In the genomic region with DNA sequence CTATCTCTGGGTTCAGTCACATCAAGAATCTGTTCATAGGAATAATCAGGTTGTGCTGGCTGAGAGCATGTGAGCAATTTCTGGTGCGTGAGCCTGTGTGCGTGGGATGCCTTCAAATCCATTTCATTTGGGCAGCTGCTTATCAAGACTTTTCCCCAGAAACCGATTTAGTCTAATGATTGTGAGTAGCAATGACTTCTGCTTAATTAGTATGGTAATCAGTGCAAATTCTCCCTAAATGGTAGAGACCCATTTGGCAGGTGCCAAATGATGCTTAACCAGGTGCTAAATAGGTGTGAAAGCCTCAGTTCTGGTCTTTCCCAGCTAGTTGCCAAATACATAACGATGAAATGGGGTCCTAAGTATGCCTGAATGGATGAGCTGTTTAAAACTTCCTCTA, we compare ENCODE assay signal across 29 cellular contexts.
"Had no signal": no experiment of that assay in that cellular context is flagged by ENCODE, and none has a peak within 500 bp of the region (broad histone marks: within the 10 kb centered on the region; RNA-seq: fewer than 3 reads in every experiment).

No MANE protein-coding gene starts in this region.

- H3K9me3 Mint-ChIP-seq: natural killer cell; nephron; neural progenitor cell; stimulated activated memory B cell treated with anti-CD40 and anti-IgM and Interleukin-4, amounts not matched to agents 10 μg/mL and 1 μg/mL and 100 μg/mL, for 72 hours; stimulated activated naive CD8-positive, alpha-beta T cell treated with anti-CD3 and anti-CD28 coated beads, Interleukin-15, amount 100 ng/mL, for 72 hours; type B pancreatic cell had no signal

- H3K36me3 ChIP-seq: neural progenitor cell, ovary, right lobe of liver, sigmoid colon, suprapubic skin, tibial artery, transverse colon, upper lobe of right lung, vagina had no signal

- H3K27me3 Mint-ChIP-seq: progenitor cell of endocrine pancreas; stimulated activated memory B cell treated with anti-CD40 and anti-IgM and Interleukin-4, amounts not matched to agents 10 μg/mL and 1 μg/mL and 100 μg/mL, for 72 hours had no signal

- H3K27ac Mint-ChIP-seq: naive thymus-derived CD4-positive, alpha-beta T cell; natural killer cell; nephron; progenitor cell of endocrine pancreas; stimulated activated memory B cell treated with anti-CD40 and anti-IgM and Interleukin-4, amounts not matched to agents 10 μg/mL and 1 μg/mL and 100 μg/mL, for 72 hours; stimulated activated naive CD8-positive, alpha-beta T cell treated with anti-CD3 and anti-CD28 coated beads, Interleukin-15, amount 100 ng/mL, for 72 hours; type B pancreatic cell had no signal

- H3K27ac ChIP-seq: neural progenitor cell, ovary, parathyroid adenoma, psoas muscle, right lobe of liver, sigmoid colon, suprapubic skin, testis, tibial artery, transverse colon, upper lobe of right lung, vagina had no signal

- H3K4me2 ChIP-seq: neural progenitor cell had no signal

- ATAC-seq: naive thymus-derived CD4-positive, alpha-beta T cell; natural killer cell; psoas muscle; right cardiac atrium; stimulated activated memory B cell treated with anti-CD40 and anti-IgM and Interleukin-4, amounts not matched to agents 10 μg/mL and 1 μg/mL and 100 μg/mL, for 72 hours; stimulated activated naive CD8-positive, alpha-beta T cell treated with anti-CD3 and anti-CD28 coated beads, Interleukin-15, amount 100 ng/mL, for 72 hours; stimulated activated naive CD8-positive, alpha-beta T cell treated with anti-CD3 and anti-CD28 coated beads, Interleukin-15, Interleukin-2, amounts not matched to agents 100 U/mL and 50 U/mL, for 24 hours; upper lobe of right lung had no signal

- H3K9ac ChIP-seq: neural progenitor cell, parathyroid adenoma had no signal

- H3K36me3 Mint-ChIP-seq: naive thymus-derived CD4-positive, alpha-beta T cell; natural killer cell; neural progenitor cell; stimulated activated memory B cell treated with anti-CD40 and anti-IgM and Interleukin-4, amounts not matched to agents 10 μg/mL and 1 μg/mL and 100 μg/mL, for 72 hours; type B pancreatic cell had no signal

- H3K9me3 ChIP-seq: ovary, psoas muscle, right lobe of liver, sigmoid colon, suprapubic skin, testis, tibial artery, transverse colon, upper lobe of right lung, vagina had no signal

- DNase-seq: naive thymus-derived CD4-positive, alpha-beta T cell; natural killer cell; occipital lobe; ovary; psoas muscle; right cardiac atrium; right lobe of liver; sigmoid colon; small intestine; stimulated activated CD4-positive, alpha-beta T cell treated with anti-CD3 and anti-CD28 coated beads, Interleukin-1b, Interleukin-23, amount 100 ng/mL, for 48 hours; stimulated activated CD4-positive, alpha-beta T cell treated with anti-CD3 and anti-CD28 coated beads, Interleukin-4, amount 100 ng/mL, for 1 hour; stimulated activated CD4-positive, alpha-beta T cell treated with anti-CD3 and anti-CD28 coated beads, Interleukin-4, amount 100 ng/mL, for 4 hours; stimulated activated CD8-positive, alpha-beta memory T cell treated with anti-CD3 and anti-CD28 coated beads, Interleukin-4, amount 100 ng/mL, for 48 hours; stimulated activated naive CD4-positive, alpha-beta T cell; stimulated activated naive CD8-positive, alpha-beta T cell treated with anti-CD3 and anti-CD28 coated beads, Interleukin-15, amount 100 ng/mL, for 72 hours; stimulated activated naive CD8-positive, alpha-beta T cell treated with anti-CD3 and anti-CD28 coated beads, Interleukin-15, Interleukin-2, amounts not matched to agents 100 U/mL and 50 U/mL, for 24 hours; substantia nigra; testis; tibial artery; transverse colon; upper lobe of right lung had no signal

- H3K4me3 Mint-ChIP-seq: naive thymus-derived CD4-positive, alpha-beta T cell; natural killer cell; nephron; neural progenitor cell; stimulated activated memory B cell treated with anti-CD40 and anti-IgM and Interleukin-4, amounts not matched to agents 10 μg/mL and 1 μg/mL and 100 μg/mL, for 72 hours; stimulated activated naive CD8-positive, alpha-beta T cell treated with anti-CD3 and anti-CD28 coated beads, Interleukin-15, amount 100 ng/mL, for 72 hours; type B pancreatic cell had no signal

- H3K4me1 ChIP-seq: parathyroid adenoma, psoas muscle, right lobe of liver, suprapubic skin, testis, tibial artery, transverse colon, upper lobe of right lung, vagina had no signal

- H3K4me3 ChIP-seq: neural progenitor cell, ovary, psoas muscle, right lobe of liver, sigmoid colon, suprapubic skin, testis, tibial artery, transverse colon, upper lobe of right lung, vagina had no signal

- H3K4me1 Mint-ChIP-seq: natural killer cell; stimulated activated naive CD8-positive, alpha-beta T cell treated with anti-CD3 and anti-CD28 coated beads, Interleukin-15, amount 100 ng/mL, for 72 hours had no signal

- H3K27me3 ChIP-seq: neural progenitor cell, ovary, right lobe of liver, sigmoid colon, suprapubic skin, testis, tibial artery, transverse colon, upper lobe of right lung, vagina had no signal

- H3K79me2 ChIP-seq: parathyroid adenoma had no signal
